1 cellular context compared by ENCODE assay signal in genomic region chr1:163205513-163205912, GRCh38.
A peak's percentile ranks its signal among the peaks of the same experiment; 100 is the strongest.
TF ChIP-seq lines count a peak whose summit lies in the region.

No MANE protein-coding gene starts in this region.

TF ChIP-seq in endothelial cell of umbilical vein, 7 proteins besides CTCF, POLR2A, EP300 and RAD21:
- TF ChIP-seq FOS (IDR thresholded peaks at IDR 0.05; ENCODE audit: borderline replicate concordance, insufficient read depth, low read length) (peak; percentile 67), GATA2 (IDR thresholded peaks at IDR 0.05; ENCODE audit: insufficient read depth, insufficient read length, low read depth, low read length) (peak; percentile 68), JUN (IDR thresholded peaks at IDR 0.05; ENCODE audit: borderline replicate concordance, insufficient read depth, insufficient read length, low read depth) (no peak)
